ENCODE assay signal across 1 cellular context in the genomic region with DNA sequence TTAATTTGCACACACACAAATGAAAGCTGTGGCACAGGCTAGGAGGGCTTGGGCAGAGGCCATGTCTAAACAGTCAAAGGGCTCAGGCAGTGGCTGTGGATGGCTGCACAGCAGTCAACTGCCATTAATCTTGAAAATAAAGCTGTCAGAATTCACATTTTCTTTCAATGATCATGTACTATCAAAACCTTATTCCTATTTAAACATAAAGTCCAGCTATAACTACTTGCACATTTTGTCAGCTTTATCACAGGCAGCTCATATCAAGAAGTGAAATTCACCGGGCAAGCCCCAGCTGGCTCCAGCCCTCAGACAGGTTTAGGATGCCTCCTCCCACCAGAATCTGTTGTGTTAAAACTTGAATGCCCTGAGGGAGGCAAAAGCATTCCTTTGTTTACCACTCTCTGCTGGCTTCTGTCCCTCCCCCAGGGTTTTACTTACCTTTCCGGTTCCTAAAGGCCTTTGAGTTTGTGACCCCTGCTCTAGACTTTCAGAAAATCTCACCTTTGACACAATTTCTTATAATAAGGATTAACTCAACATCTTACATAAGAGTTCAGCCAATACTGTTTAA.
TF ChIP-seq lines count a peak whose summit lies in the region.

No MANE protein-coding gene starts in this region.

TF ChIP-seq in IMR-90, 13 proteins besides CTCF, POLR2A, EP300 and RAD21:
- no peak for TF ChIP-seq FOS (IDR thresholded peaks at IDR 0.05; ENCODE audit: low read depth, low read length)
- no peak for TF ChIP-seq MAZ (IDR thresholded peaks at IDR 0.05; ENCODE audit: borderline replicate concordance, low read depth, low read length)
- TF ChIP-seq RFX5 (IDR thresholded peaks at IDR 0.05; ENCODE audit: low read depth, low read length) = no peak
- no peak for TF ChIP-seq CEBPB (IDR thresholded peaks at IDR 0.05; ENCODE audit: low read depth, low read length)
- TF ChIP-seq MXI1 (IDR thresholded peaks at IDR 0.05; ENCODE audit: borderline replicate concordance, low read depth, low read length) = no peak
- no peak for TF ChIP-seq SMC3 (IDR thresholded peaks at IDR 0.05; ENCODE audit: low read depth, low read length)
- TF ChIP-seq BHLHE40 (IDR thresholded peaks at IDR 0.05; ENCODE audit: low read depth, low read length) = no peak
- no peak for TF ChIP-seq CHD1 (IDR thresholded peaks at IDR 0.05; ENCODE audit: low read depth, low read length)
- no peak for TF ChIP-seq RCOR1 (IDR thresholded peaks at IDR 0.05; ENCODE audit: insufficient replicate concordance, low read length)
- TF ChIP-seq, protein P1, sequence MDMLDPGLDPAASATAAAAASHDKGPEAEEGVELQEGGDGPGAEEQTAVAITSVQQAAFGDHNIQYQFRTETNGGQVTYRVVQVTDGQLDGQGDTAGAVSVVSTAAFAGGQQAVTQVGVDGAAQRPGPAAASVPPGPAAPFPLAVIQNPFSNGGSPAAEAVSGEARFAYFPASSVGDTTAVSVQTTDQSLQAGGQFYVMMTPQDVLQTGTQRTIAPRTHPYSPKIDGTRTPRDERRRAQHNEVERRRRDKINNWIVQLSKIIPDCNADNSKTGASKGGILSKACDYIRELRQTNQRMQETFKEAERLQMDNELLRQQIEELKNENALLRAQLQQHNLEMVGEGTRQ (IDR thresholded peaks at IDR 0.05; ENCODE audit: low read depth, low read length) = no peak
- TF ChIP-seq MAFK (IDR thresholded peaks at IDR 0.05; ENCODE audit: low read depth, low read length) = no peak
